ENCODE assay signal across 21 cellular contexts in the genomic region with DNA sequence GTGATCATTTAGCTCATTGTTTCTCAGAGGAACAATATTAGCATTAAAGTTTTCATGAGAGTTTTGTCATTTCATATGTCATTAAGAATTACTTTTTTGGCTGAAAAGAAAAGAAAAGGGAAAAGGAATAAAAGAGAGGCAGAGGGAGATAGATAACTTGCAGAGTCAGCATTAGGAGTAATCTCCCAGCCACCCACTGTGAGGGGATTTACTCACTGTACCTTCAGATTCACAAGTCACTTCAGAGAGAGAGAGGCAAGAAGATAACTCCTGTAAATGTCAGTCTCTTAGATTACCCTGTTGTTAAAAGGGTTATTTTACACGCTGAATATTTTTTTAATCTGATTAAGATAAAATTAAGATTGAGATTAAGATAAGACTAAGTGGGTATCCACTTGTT.
A peak's percentile ranks its signal among the peaks of the same experiment; 100 is the strongest.
DNase-seq lines count a peak whose midpoint lies in the region; ATAC-seq, FAIRE-seq and TF ChIP-seq lines count a peak whose summit lies in the region.
"Had no signal": no experiment of that assay in that cellular context is flagged by ENCODE, and none has a peak within 500 bp of the region (broad histone marks: within the 10 kb centered on the region; RNA-seq: fewer than 3 reads in every experiment).

No MANE protein-coding gene starts in this region.

- H3K9me1 ChIP-seq in IMR-90 (ENCODE audit: insufficient read depth, low read length): no peaks in the 10 kb centered on the region

- no peak overlapping the region for H3K27ac Mint-ChIP-seq in neural progenitor cell
- H3K27ac Mint-ChIP-seq: CD4-positive, alpha-beta T cell; HFFc6; IgD-negative memory B cell had no signal

- H3K14ac ChIP-seq in IMR-90 (replicated peaks; ENCODE audit: low read depth, low read length) (no peak overlapping the region), H1 (ENCODE audit: insufficient read length) (no peak overlapping the region)

- no peak overlapping the region for H4K91ac ChIP-seq in IMR-90 (ENCODE audit: insufficient read depth, low read depth, low read length)
- H4K91ac ChIP-seq in H1 (replicated peaks; ENCODE audit: insufficient read length, low read length): no peak overlapping the region

- intact Hi-C loops in HepG2 (cut with micrococcal nuclease; ENCODE audit: unreplicated experiment) (no loop called here), right lobe of liver (cut with DNase I) (no loop called here), IMR-90 (cut with micrococcal nuclease) (no loop called here)

- FAIRE-seq in HepG2 (lab: Jason Lieb, UNC) (no peak), H1 (lab: Jason Lieb, UNC) (no peak)
- FAIRE-seq: D721Med, G401.6, GM12891, H54 had no signal

- DNase-seq in HepG2 (ENCODE audit: low spot score) (no peak), right lobe of liver (no peak), IMR-90 (no peak), H1 (ENCODE audit: low read depth in 1 of 2, low spot score in 2 of 2) (no peak), neural progenitor cell (ENCODE audit: low spot score) (peak; percentile 65), activated gamma-delta T cell treated with Interleukin-2 at 50 U/mL for 16 hours (no peak), putamen (ENCODE audit: low spot score) (no peak)
- DNase-seq: AML-193; Caco-2; CD4-positive, alpha-beta T cell; HCEC 1CT; HFFc6; KBM-7 had no signal

- no peak overlapping the region for H2BK20ac ChIP-seq in IMR-90 (ENCODE audit: low read depth, low read length)
- no peak overlapping the region for H2BK20ac ChIP-seq in H1 (ENCODE audit: low read length)

- H3K4ac ChIP-seq in IMR-90 (ENCODE audit: low read depth, low read length) (no peak overlapping the region), H1 (replicated peaks; ENCODE audit: insufficient read length, low read depth, low read length) (no peak overlapping the region)

- no peak overlapping the region for H2AK5ac ChIP-seq in IMR-90 (ENCODE audit: low read depth, low read length)
- no peak overlapping the region for H2AK5ac ChIP-seq in H1 (ENCODE audit: low read depth, low read length)

- H3K79me1 ChIP-seq in IMR-90 (ENCODE audit: low read depth in 1 of 2, low read length in 2 of 2) (no peaks in the 10 kb centered on the region), H1 (ENCODE audit: low read depth, low read length) (no peaks in the 10 kb centered on the region)

- TF ChIP-seq RAD21 in HepG2 (CRISPR knock-in tag; IDR thresholded peaks at IDR 0.05): no peak
- no peak for TF ChIP-seq RAD21 in IMR-90 (IDR thresholded peaks at IDR 0.05; ENCODE audit: low read length)
- no peak for TF ChIP-seq RAD21 in H1 (IDR thresholded peaks at IDR 0.05 in 1 of 2, conservative IDR thresholded peaks at IDR 0.05 in 1 of 2; ENCODE audit: low read depth in 2 of 2, low read length in 2 of 2)

- peaks cover 6% of the 10 kb centered on the region for H3K4me1 Mint-ChIP-seq in neural progenitor cell

- H2BK15ac ChIP-seq in IMR-90 (ENCODE audit: low read depth, low read length) (no peak overlapping the region), H1 (ENCODE audit: low read length) (no peak overlapping the region)

- TF ChIP-seq POLR2A in HepG2 (IDR thresholded peaks at IDR 0.05; ENCODE audit: insufficient read depth in 1 of 2, low read depth in 2 of 2, low read length in 2 of 2) (no peak), right lobe of liver (IDR thresholded peaks at IDR 0.05) (no peak), IMR-90 (IDR thresholded peaks at IDR 0.05; ENCODE audit: low read depth, low read length) (no peak), H1 (IDR thresholded peaks at IDR 0.05; ENCODE audit: control extremely low read depth in 1 of 2, low read depth in 2 of 2, low read length in 2 of 2) (no peak)

- BruUV-seq in HepG2 (replicated peaks; lab: Mats Ljungman, UMichigan) (no TSS peak), IMR-90 (replicated peaks; lab: Mats Ljungman, UMichigan) (no TSS peak)

- H3K9ac ChIP-seq in HepG2 (ENCODE audit: insufficient read depth, low read depth, low read length) (no peak overlapping the region), IMR-90 (ENCODE audit: low read depth, low read length) (no peak overlapping the region), H1 (replicated peaks in 1 of 4; ENCODE audit: extremely low read depth in 1 of 4, low read depth in 3 of 4, low read length in 3 of 4) (no peak overlapping the region), neural progenitor cell (no peak overlapping the region)

- H2AFZ ChIP-seq in HepG2 (ENCODE audit: low read length) (no peak overlapping the region), IMR-90 (replicated peaks; ENCODE audit: low read length, poor library complexity) (no peak overlapping the region), H1 (ENCODE audit: low read length) (no peak overlapping the region), neural progenitor cell (replicated peaks) (no peak overlapping the region)

- H3K79me2 ChIP-seq in HepG2 (ENCODE audit: insufficient read depth, low read length): no peaks in the 10 kb centered on the region
- no peaks in the 10 kb centered on the region for H3K79me2 ChIP-seq in H1 (ENCODE audit: control insufficient read depth in 1 of 2, insufficient read depth in 2 of 2, low read length in 2 of 2)
- H3K79me2 ChIP-seq in neural progenitor cell (ENCODE audit: low read depth): no peaks in the 10 kb centered on the region

- H3K27me3 ChIP-seq in HepG2 (ENCODE audit: control insufficient read depth in 1 of 2, insufficient read depth in 2 of 2, low read length in 2 of 2): no peaks in the 10 kb centered on the region
- no peaks in the 10 kb centered on the region for H3K27me3 ChIP-seq in right lobe of liver
- H3K27me3 ChIP-seq in IMR-90 (ENCODE audit: control insufficient read depth, insufficient read depth, low read length): no peaks in the 10 kb centered on the region
- no peaks in the 10 kb centered on the region for H3K27me3 ChIP-seq in H1 (replicated peaks in 1 of 4; ENCODE audit: control insufficient read depth in 3 of 4, extremely low read depth in 1 of 4, insufficient read depth in 3 of 4, low read length in 3 of 4)
- H3K27me3 ChIP-seq in neural progenitor cell: no peaks in the 10 kb centered on the region

- no peak overlapping the region for H3K23ac ChIP-seq in IMR-90 (ENCODE audit: low read depth, low read length)
- no peak overlapping the region for H3K23ac ChIP-seq in H1 (ENCODE audit: insufficient read length)

- H4K8ac ChIP-seq in IMR-90 (ENCODE audit: low read depth in 2 of 2, low read length in 2 of 2): no peak overlapping the region
- no peak overlapping the region for H4K8ac ChIP-seq in H1 (ENCODE audit: extremely low read depth, insufficient read depth, low read length)

- H4K5ac ChIP-seq in IMR-90 (ENCODE audit: low read depth, low read length) (no peak overlapping the region), H1 (ENCODE audit: insufficient read length, low read depth, low read length) (no peak overlapping the region)

- no peaks in the 10 kb centered on the region for H3K23me2 ChIP-seq in H1 (ENCODE audit: low read depth, low read length)

- H3F3A ChIP-seq in neural progenitor cell (ENCODE audit: low read depth): no peaks in the 10 kb centered on the region

- 2% methylated on average over 1 of the region's 1 CpG for WGBS in HepG2 (ENCODE audit: low lambda C conversion rate)
- 40% methylated on average over 1 of the region's 1 CpG for WGBS in right lobe of liver (ENCODE audit: insufficient coverage, low coverage, low lambda C conversion rate, missing lambda C conversion rate)
- no CpG with 5 or more reads among the region's 1 CpG for WGBS in IMR-90 (ENCODE audit: extremely low coverage in 2 of 2, insufficient read length in 1 of 2), 2 experiments
- 71% methylated on average over 1 of the region's 1 CpG; no CpG with 5 or more reads in 1 of the 2 experiments for WGBS in H1 (ENCODE audit: extremely low coverage in 1 of 2, insufficient coverage in 1 of 2, insufficient read length in 1 of 2, insufficient replicate concordance in 2 of 2, low coverage in 1 of 2, low lambda C conversion rate in 2 of 2, missing lambda C conversion rate in 1 of 2), 2 experiments

- H3K18ac ChIP-seq in IMR-90 (ENCODE audit: low read depth, low read length) (no peak overlapping the region), H1 (ENCODE audit: extremely low read depth, low read length) (no peak overlapping the region)

- H4K20me1 ChIP-seq in HepG2 (ENCODE audit: insufficient read depth, low read length) (no peaks in the 10 kb centered on the region), IMR-90 (ENCODE audit: insufficient read depth, low read length) (no peaks in the 10 kb centered on the region), H1 (replicated peaks in 1 of 2; ENCODE audit: control insufficient read depth in 1 of 2, insufficient read depth in 2 of 2, low read length in 2 of 2) (no peaks in the 10 kb centered on the region), neural progenitor cell (ENCODE audit: low read depth) (no peaks in the 10 kb centered on the region)

- no peaks in the 10 kb centered on the region for H3K27me3 Mint-ChIP-seq in neural progenitor cell (ENCODE audit: insufficient read depth, low read depth)

- H3K4me3 ChIP-seq in HepG2 (replicated peaks in 1 of 3; ENCODE audit: insufficient read depth in 1 of 3, low read depth in 2 of 3, low read length in 3 of 3): no peak overlapping the region
- H3K4me3 ChIP-seq in right lobe of liver: no peak overlapping the region
- H3K4me3 ChIP-seq in IMR-90 (ENCODE audit: insufficient read depth, low read depth, low read length): no peak overlapping the region
- no peak overlapping the region for H3K4me3 ChIP-seq in H1 (ENCODE audit: extremely low read depth in 1 of 4, insufficient read depth in 2 of 4, low read depth in 3 of 4, low read length in 4 of 4)
- H3K4me3 ChIP-seq in neural progenitor cell: no peak overlapping the region

- no peak overlapping the region for H3K4me3 Mint-ChIP-seq in neural progenitor cell
- H3K4me3 Mint-ChIP-seq: CD4-positive, alpha-beta T cell; HFFc6; IgD-negative memory B cell had no signal

- in situ Hi-C loops in HepG2 (cut with HindIII; ENCODE audit: extremely low pct_ligation_motif_present, low pct_unique_long_range_greater_than_20kb): no loop called here
- in situ Hi-C loops in IMR-90 (cut with MboI; ENCODE audit: low sequenced_read_pairs): no loop called here

- H3K9me3 ChIP-seq in HepG2 (ENCODE audit: low read length) (no peaks in the 10 kb centered on the region), right lobe of liver (no peaks in the 10 kb centered on the region), IMR-90 (ENCODE audit: control insufficient read depth, insufficient read depth, low read length) (no peaks in the 10 kb centered on the region), H1 (ENCODE audit: insufficient read depth in 2 of 2, low read depth in 1 of 2, low read length in 1 of 2) (no peaks in the 10 kb centered on the region), neural progenitor cell (ENCODE audit: low read depth) (no peaks in the 10 kb centered on the region)
- H3K9me3 ChIP-seq: Caco-2 had no signal

- no peak overlapping the region for H2BK12ac ChIP-seq in H1 (ENCODE audit: low read depth, low read length)

- no peaks in the 10 kb centered on the region for H3K9me3 Mint-ChIP-seq in neural progenitor cell
- H3K9me3 Mint-ChIP-seq: CD4-positive, alpha-beta T cell; IgD-negative memory B cell had no signal

- H2BK120ac ChIP-seq in IMR-90 (ENCODE audit: low read depth, low read length) (no peak overlapping the region), H1 (replicated peaks; ENCODE audit: low read depth, low read length) (no peak overlapping the region)

- POLR2A ChIA-PET in HepG2 (lab: Yijun Ruan, JAX) (no interaction called here), IMR-90 (lab: Charles Lee; ENCODE audit: unreplicated experiment) (no interaction called here), H1 (lab: Charles Lee; ENCODE audit: partially characterized antibody) (no interaction called here)

- no peak for TF ChIP-seq CTCF in HepG2 (CRISPR knock-in tag; IDR thresholded peaks at IDR 0.05)
- no peak for TF ChIP-seq CTCF in right lobe of liver (IDR thresholded peaks at IDR 0.05)
- no peak for TF ChIP-seq CTCF in IMR-90 (conservative IDR thresholded peaks at IDR 0.05; ENCODE audit: low read depth, low read length)
- TF ChIP-seq CTCF in H1 (IDR thresholded peaks at IDR 0.05; ENCODE audit: control extremely low read depth in 1 of 3, insufficient read depth in 1 of 3, low read depth in 1 of 3, low read length in 3 of 3): no peak
- TF ChIP-seq CTCF in neural progenitor cell (IDR thresholded peaks at IDR 0.05): no peak

- no peak overlapping the region for H3K4me2 ChIP-seq in HepG2 (ENCODE audit: low read depth, low read length)
- no peak overlapping the region for H3K4me2 ChIP-seq in IMR-90 (ENCODE audit: low read depth, low read length)
- H3K4me2 ChIP-seq in H1 (ENCODE audit: insufficient read depth in 1 of 2, low read depth in 2 of 2, low read length in 2 of 2): no peak overlapping the region
- no peak overlapping the region for H3K4me2 ChIP-seq in neural progenitor cell

- dilution Hi-C loops in IMR-90 (cut with HindIII; ENCODE audit: low sequenced_read_pairs, unreplicated experiment): no loop called here

- H3K27ac ChIP-seq in HepG2 (ENCODE audit: extremely low read length, insufficient read depth, low read length) (no peak overlapping the region), right lobe of liver (no peak overlapping the region), IMR-90 (ENCODE audit: insufficient read depth, low read length) (no peak overlapping the region), H1 (ENCODE audit: low read depth, low read length) (no peak overlapping the region), neural progenitor cell (no peak overlapping the region)
- H3K27ac ChIP-seq: C4-2B, HL-60 had no signal

- H3K56ac ChIP-seq in IMR-90 (ENCODE audit: extremely low read depth, insufficient read depth, low read length) (no peak overlapping the region), H1 (replicated peaks; ENCODE audit: insufficient read length, low read depth, low read length) (no peak overlapping the region)

- ATAC-seq in HepG2: no peak
- ATAC-seq in right lobe of liver: no peak
- no peak for ATAC-seq in IMR-90 (ENCODE audit: low read depth)
- no peak for ATAC-seq in GM18909 (IDR thresholded peaks at IDR 0.05; ENCODE audit: poor library complexity, unreplicated experiment)

- CTCF ChIA-PET in HepG2 (lab: Yijun Ruan, JAX; ENCODE audit: low intra/inter-chr PET ratio, low total read pairs): no interaction called here
- CTCF ChIA-PET in IMR-90 (lab: Yijun Ruan, JAX): interaction anchor here (0.6 kb wide), 1 partner anchor 60 kb away, joined by 3 read pairs; no protein-coding TSS in a partner anchor
- CTCF ChIA-PET in H1 (lab: Charles Lee; ENCODE audit: partially characterized antibody): no interaction called here

- H2AK9ac ChIP-seq in IMR-90 (replicated peaks; ENCODE audit: low read depth, low read length, poor library complexity): no peak overlapping the region

- H2BK5ac ChIP-seq in IMR-90 (ENCODE audit: low read depth, low read length, poor library complexity, severe bottlenecking): no peak overlapping the region
- H2BK5ac ChIP-seq in H1 (ENCODE audit: low read depth, low read length): no peak overlapping the region

- no peaks in the 10 kb centered on the region for H3K36me3 Mint-ChIP-seq in neural progenitor cell
- H3K36me3 Mint-ChIP-seq: IgD-negative memory B cell had no signal

- H3K4me1 ChIP-seq in HepG2 (ENCODE audit: insufficient read depth, low read length): no peaks in the 10 kb centered on the region
- no peaks in the 10 kb centered on the region for H3K4me1 ChIP-seq in right lobe of liver
- H3K4me1 ChIP-seq in IMR-90 (ENCODE audit: control insufficient read depth, insufficient read depth, low read length): no peaks in the 10 kb centered on the region
- H3K4me1 ChIP-seq in H1 (replicated peaks in 1 of 4; ENCODE audit: control insufficient read depth in 3 of 4, insufficient read depth in 4 of 4, low read length in 3 of 4): no peaks in the 10 kb centered on the region; a peak in 1 of 7 replicates
- H3K4me1 ChIP-seq in neural progenitor cell: peaks cover 9% of the 10 kb centered on the region
- H3K4me1 ChIP-seq: Caco-2 had no signal

- H3K36me3 ChIP-seq in HepG2 (replicated peaks in 1 of 2; ENCODE audit: control insufficient read depth in 1 of 2, insufficient read depth in 2 of 2, low read length in 2 of 2) (no peaks in the 10 kb centered on the region), right lobe of liver (no peaks in the 10 kb centered on the region), IMR-90 (ENCODE audit: control insufficient read depth, insufficient read depth, low read length) (no peaks in the 10 kb centered on the region), H1 (ENCODE audit: control insufficient read depth in 2 of 4, insufficient read depth in 4 of 4, low read length in 3 of 4) (no peaks in the 10 kb centered on the region), neural progenitor cell (no peaks in the 10 kb centered on the region)

- TF ChIP-seq EP300 in HepG2 (IDR thresholded peaks at IDR 0.05; ENCODE audit: low read depth in 2 of 2, low read length in 2 of 2) (no peak), HepG2 (CRISPR knock-in tag; IDR thresholded peaks at IDR 0.05; ENCODE audit: borderline replicate concordance) (no peak), H1 (IDR thresholded peaks at IDR 0.05; ENCODE audit: borderline replicate concordance in 1 of 2, low read depth in 2 of 2, low read length in 2 of 2) (no peak)
